10 cellular contexts compared by ENCODE assay signal in genomic region chr14:68684466-68685418, GRCh38.
DNase-seq lines count a peak whose midpoint lies in the region; ATAC-seq and TF ChIP-seq lines count a peak whose summit lies in the region.
"Had no signal": no experiment of that assay in that cellular context is flagged by ENCODE, and none has a peak within 500 bp of the region (broad histone marks: within the 10 kb centered on the region; RNA-seq: fewer than 3 reads in every experiment).

No MANE protein-coding gene starts in this region.

- H3K4me1 Mint-ChIP-seq in T-helper 1 cell treated with Interleukin-12 subunit alpha and Interleukin-12 subunit beta and Interleukin-4 antibody, amounts not matched to agents 30 μg/mL and 1 μg/mL, for 36 hours (ENCODE audit: low read depth): peaks cover 45% of the 10 kb centered on the region
- H3K4me1 Mint-ChIP-seq in T-cell: peaks cover 59 to 75% (median 66%) of the 10 kb centered on the region in 3 donors
- H3K4me1 Mint-ChIP-seq in immature natural killer cell: peaks cover 40 to 53% of the 10 kb centered on the region in 2 donors
- H3K4me1 Mint-ChIP-seq in stimulated activated effector memory CD8-positive, alpha-beta T cell treated with anti-CD3 and anti-CD28 coated beads, Interleukin-12 subunit alpha, Interleukin-12 subunit beta, amount 100 ng/mL, for 72 hours: peaks cover 64% of the 10 kb centered on the region

- H3K36me3 ChIP-seq in psoas muscle (ENCODE audit: insufficient read depth in 1 of 2, low read depth in 1 of 2): no peaks in the 10 kb centered on the region
- H3K36me3 ChIP-seq: ovary had no signal

- ATAC-seq in T-cell (replicated peaks in 1 of 4) (no peak), GM18861 (IDR thresholded peaks at IDR 0.05; ENCODE audit: unreplicated experiment) (no peak), psoas muscle (no peak)
- no peak for ATAC-seq in stimulated activated effector memory CD8-positive, alpha-beta T cell treated with anti-CD3 and anti-CD28 coated beads, Interleukin-12 subunit alpha, Interleukin-12 subunit beta, amount 100 ng/mL, for 72 hours

- TF ChIP-seq CTCF in dorsolateral prefrontal cortex (IDR thresholded peaks at IDR 0.05 in 54 of 56, conservative IDR thresholded peaks at IDR 0.05 in 2 of 56; ENCODE audit: low read depth in 1 of 56, partially characterized antibody in 56 of 56) (no peak), psoas muscle (IDR thresholded peaks at IDR 0.05) (no peak)

- no peaks in the 10 kb centered on the region for H3K36me3 Mint-ChIP-seq in T-helper 1 cell treated with Interleukin-12 subunit alpha and Interleukin-12 subunit beta and Interleukin-4 antibody, amounts not matched to agents 30 μg/mL and 1 μg/mL, for 36 hours (ENCODE audit: low read depth)
- H3K36me3 Mint-ChIP-seq in T-cell: no peaks in the 10 kb centered on the region
- no peaks in the 10 kb centered on the region for H3K36me3 Mint-ChIP-seq in immature natural killer cell
- H3K36me3 Mint-ChIP-seq in stimulated activated effector memory CD8-positive, alpha-beta T cell treated with anti-CD3 and anti-CD28 coated beads, Interleukin-12 subunit alpha, Interleukin-12 subunit beta, amount 100 ng/mL, for 72 hours: peaks cover 7% of the 10 kb centered on the region

- peak overlapping the region; percentile 27 for H3K4me3 Mint-ChIP-seq in T-helper 1 cell treated with Interleukin-12 subunit alpha and Interleukin-12 subunit beta and Interleukin-4 antibody, amounts not matched to agents 30 μg/mL and 1 μg/mL, for 36 hours
- peak overlapping the region; percentile 4 to 78 (median 50) for H3K4me3 Mint-ChIP-seq in T-cell
- H3K4me3 Mint-ChIP-seq in immature natural killer cell: peak overlapping the region; percentile 49 to 60 (median 58)
- H3K4me3 Mint-ChIP-seq in stimulated activated effector memory CD8-positive, alpha-beta T cell treated with anti-CD3 and anti-CD28 coated beads, Interleukin-12 subunit alpha, Interleukin-12 subunit beta, amount 100 ng/mL, for 72 hours: peak overlapping the region; percentile 57

- intact Hi-C loops in dorsolateral prefrontal cortex (cut with DNase I): no loop called here
- intact Hi-C loops in psoas muscle (cut with DNase I): loop anchor here in 1 of 2 donors (5.0 kb wide), 1 partner anchor 103 kb away; no protein-coding TSS in a partner anchor

- H3K27me3 Mint-ChIP-seq in T-helper 1 cell treated with Interleukin-12 subunit alpha and Interleukin-12 subunit beta and Interleukin-4 antibody, amounts not matched to agents 30 μg/mL and 1 μg/mL, for 36 hours (ENCODE audit: low read depth): no peaks in the 10 kb centered on the region
- H3K27me3 Mint-ChIP-seq in T-cell (no peaks in the 10 kb centered on the region), immature natural killer cell (ENCODE audit: low read depth in 3 of 3) (peaks cover 0 to 5% (median 2%) of the 10 kb centered on the region in 3 donors)

- H3K4me1 ChIP-seq in psoas muscle: peaks cover 40% of the 10 kb centered on the region

- no peak overlapping the region for H3K4me3 ChIP-seq in dorsolateral prefrontal cortex
- no peak overlapping the region for H3K4me3 ChIP-seq in psoas muscle
- H3K4me3 ChIP-seq: ovary had no signal

- CTCF ChIA-PET in T-cell (lab: Charles Lee): interaction anchor here (0.5 to 2.0 kb wide), 11 partner anchors 14 to 900 kb away, joined by 3 to 12 read pairs (median 4); no protein-coding TSS in a partner anchor

- peak overlapping the region; percentile 84 for H3K27ac Mint-ChIP-seq in T-helper 1 cell treated with Interleukin-12 subunit alpha and Interleukin-12 subunit beta and Interleukin-4 antibody, amounts not matched to agents 30 μg/mL and 1 μg/mL, for 36 hours
- H3K27ac Mint-ChIP-seq in T-cell: peak overlapping the region; percentile 95 to 96
- peak overlapping the region; percentile 87 to 94 (median 94) for H3K27ac Mint-ChIP-seq in immature natural killer cell
- H3K27ac Mint-ChIP-seq in stimulated activated effector memory CD8-positive, alpha-beta T cell treated with anti-CD3 and anti-CD28 coated beads, Interleukin-12 subunit alpha, Interleukin-12 subunit beta, amount 100 ng/mL, for 72 hours: peak overlapping the region; percentile 87

- no peaks in the 10 kb centered on the region for H3K9me3 Mint-ChIP-seq in T-helper 1 cell treated with Interleukin-12 subunit alpha and Interleukin-12 subunit beta and Interleukin-4 antibody, amounts not matched to agents 30 μg/mL and 1 μg/mL, for 36 hours
- H3K9me3 Mint-ChIP-seq in T-cell: no peaks in the 10 kb centered on the region
- no peaks in the 10 kb centered on the region for H3K9me3 Mint-ChIP-seq in immature natural killer cell
- H3K9me3 Mint-ChIP-seq in stimulated activated effector memory CD8-positive, alpha-beta T cell treated with anti-CD3 and anti-CD28 coated beads, Interleukin-12 subunit alpha, Interleukin-12 subunit beta, amount 100 ng/mL, for 72 hours: no peaks in the 10 kb centered on the region

- H3K27ac ChIP-seq in dorsolateral prefrontal cortex (peak overlapping the region in 20 of 59 donors; percentile 40 to 87 (median 64)), psoas muscle (no peak overlapping the region)
- H3K27ac ChIP-seq: 22Rv1 had no signal

- H3K27me3 ChIP-seq in dorsolateral prefrontal cortex (no peaks in the 10 kb centered on the region), psoas muscle (ENCODE audit: insufficient read depth in 3 of 3, low read length in 2 of 3) (no peaks in the 10 kb centered on the region)
- H3K27me3 ChIP-seq: ovary had no signal

- WGBS in psoas muscle, 3 donors: 60 to 65% (median 64%) methylated on average over 5 of the region's 5 CpGs

- POLR2A ChIA-PET in T-cell (lab: Charles Lee): interaction anchor here in 1 of 2 donors (1.1 to 1.8 kb wide), 4 partner anchors 96 to 178 kb away, joined by 5 to 7 read pairs (median 5); no protein-coding TSS in a partner anchor

- H3K9me3 ChIP-seq in psoas muscle: no peaks in the 10 kb centered on the region
- H3K9me3 ChIP-seq: ovary had no signal

- DNase-seq in T-helper 1 cell (no peak), T-cell (no peak), immature natural killer cell (no peak), dorsolateral prefrontal cortex (no peak), psoas muscle (no peak)
- DNase-seq in stimulated activated effector memory CD8-positive, alpha-beta T cell treated with anti-CD3 and anti-CD28 coated beads, Interleukin-12 subunit alpha, Interleukin-12 subunit beta, amount 100 ng/mL, for 72 hours (ENCODE audit: low spot score in 2 of 2): no peak
